ENCODE assay signal across 17 cellular contexts in genomic region chr2:237873961-237874551, GRCh38. TPM values are rescaled to one million over a fixed set of nuclear protein-coding genes. Genes with fewer than 3 reads are reported as not detected.
DNase-seq lines count a peak whose midpoint lies in the region; ATAC-seq, FAIRE-seq and TF ChIP-seq lines count a peak whose summit lies in the region.
"Had no signal": no experiment of that assay in that cellular context is flagged by ENCODE, and none has a peak within 500 bp of the region (broad histone marks: within the 10 kb centered on the region; RNA-seq: fewer than 3 reads in every experiment).

No MANE protein-coding gene starts in this region.

- no peak for TF ChIP-seq POLR2A in A549 (IDR thresholded peaks at IDR 0.05; ENCODE audit: low read length)
- no peak for TF ChIP-seq POLR2A in gastroesophageal sphincter (IDR thresholded peaks at IDR 0.05)

- H3F3A ChIP-seq in PC-3 (ENCODE audit: low read length, unreplicated experiment), result no peaks in the 10 kb centered on the region

- no peak overlapping the region for H3K4me3 ChIP-seq in A549
- peak overlapping the region; percentile 44; the same call in 1 of the 2 replicates for H3K4me3 ChIP-seq in PC-3 (ENCODE audit: low read length)
- H3K4me3 ChIP-seq in gastroesophageal sphincter, result peak overlapping the region in 1 of 2 donors; percentile 3
- no peak overlapping the region for H3K4me3 ChIP-seq in psoas muscle

- no peak for TF ChIP-seq RAD21 in A549 (conservative IDR thresholded peaks at IDR 0.05 in 1 of 2, IDR thresholded peaks at IDR 0.05 in 1 of 2)

- no peaks in the 10 kb centered on the region for H3K27me3 ChIP-seq in PC-3 (ENCODE audit: low read length)
- H3K27me3 ChIP-seq in gastroesophageal sphincter, result no peaks in the 10 kb centered on the region
- no peaks in the 10 kb centered on the region for H3K27me3 ChIP-seq in psoas muscle (ENCODE audit: insufficient read depth in 3 of 3, low read length in 2 of 3)

- H3K9me3 ChIP-seq in A549 (no peaks in the 10 kb centered on the region), PC-3 (ENCODE audit: low read length) (no peaks in the 10 kb centered on the region), gastroesophageal sphincter (no peaks in the 10 kb centered on the region), psoas muscle (no peaks in the 10 kb centered on the region)
- H3K9me3 ChIP-seq: neutrophil had no signal

- TF ChIP-seq CTCF in A549 (IDR thresholded peaks at IDR 0.05) (no peak), PC-3 (conservative IDR thresholded peaks at IDR 0.05; ENCODE audit: low read depth, low read length) (no peak), gastroesophageal sphincter (IDR thresholded peaks at IDR 0.05) (no peak), psoas muscle (IDR thresholded peaks at IDR 0.05) (no peak)

- 82% methylated on average over 11 of the region's 13 CpGs for WGBS in A549 (ENCODE audit: missing lambda C conversion rate)
- WGBS in gastroesophageal sphincter (ENCODE audit: low coverage in 1 of 2), 2 donors, result 95 to 100% methylated on average over 1 to 3 of the region's 13 CpGs
- WGBS in psoas muscle, 3 donors, result 84 to 90% (median 89%) methylated on average over 13 of the region's 13 CpGs

- CTCF ChIA-PET in A549 (lab: Yijun Ruan, JAX) (interaction anchor here (1.0 to 1.7 kb wide), 2 partner anchors 9 to 16 kb away, joined by 3 read pairs; no protein-coding TSS in a partner anchor), PC-3 (lab: Charles Lee) (no interaction called here)

- intact Hi-C loops in PC-3 (cut with micrococcal nuclease), result no loop called here
- intact Hi-C loops in psoas muscle (cut with DNase I), result no loop called here

- peaks cover 63% of the 10 kb centered on the region for H3K79me2 ChIP-seq in PC-3 (ENCODE audit: low read length)

- peak in 1 of 2 experiments; percentile 11; a peak in 3 of 6 replicates for ATAC-seq in A549
- no peak for ATAC-seq in PC-3
- no peak for ATAC-seq in gastroesophageal sphincter
- peak in 1 of 4 donors; percentile 28 for ATAC-seq in psoas muscle
- ATAC-seq: effector memory CD8-positive, alpha-beta T cell had no signal

- H2AFZ ChIP-seq in PC-3 (ENCODE audit: low read length), result no peak overlapping the region

- 0 out of 2 replicates have a peak overlapping the region, but pooled peaks have one; percentile 31 for H3K9ac ChIP-seq in PC-3 (ENCODE audit: low read length)

- FAIRE-seq in A549 (lab: Jason Lieb, UNC) (no peak), RCC 7860 (lab: Jason Lieb, UNC) (no peak)

- H3K36me3 ChIP-seq in PC-3 (ENCODE audit: low read depth, low read length) (no peaks in the 10 kb centered on the region), gastroesophageal sphincter (peaks cover 0 to 14% of the 10 kb centered on the region in 2 donors), psoas muscle (ENCODE audit: insufficient read depth in 1 of 2, low read depth in 1 of 2) (peaks cover 0 to 9% of the 10 kb centered on the region in 2 donors)
- H3K36me3 ChIP-seq: neutrophil had no signal

- no TSS peak for BruUV-seq in PC-3 (replicated peaks; lab: Mats Ljungman, UMichigan)

- H4K20me1 ChIP-seq in PC-3 (ENCODE audit: low read length), result no peaks in the 10 kb centered on the region

- TF ChIP-seq EP300 in A549 (IDR thresholded peaks at IDR 0.05) (no peak), gastroesophageal sphincter (IDR thresholded peaks at IDR 0.05) (no peak)

- H3K4me2 ChIP-seq in A549 (peak overlapping the region; percentile 65), PC-3 (ENCODE audit: low read length) (peak overlapping the region; percentile 74)

- H3K4me1 ChIP-seq in A549 (peaks cover 21% of the 10 kb centered on the region), PC-3 (ENCODE audit: insufficient read depth, low read length) (peaks cover 37% of the 10 kb centered on the region), gastroesophageal sphincter (peaks cover 8 to 99% (median 37%) of the 10 kb centered on the region in 3 donors), psoas muscle (peaks cover 36% of the 10 kb centered on the region)

- no peaks in the 10 kb centered on the region for H3K9me2 ChIP-seq in PC-3 (replicated peaks; ENCODE audit: low read length)

- no peak for DNase-seq in A549 (ENCODE audit: low read depth in 1 of 2, low spot score in 1 of 2)
- no peak for DNase-seq in PC-3
- DNase-seq in psoas muscle, result peak in 1 of 2 donors; percentile 45
- DNase-seq in HUDEP-2 (lab: John Stamatoyannopoulos, UW; ENCODE audit: unreplicated experiment in 76 of 76), result no peak
- DNase-seq in NCI-H2081 treated with DMSO at 0.1 percent for 48 hours (lab: John Stamatoyannopoulos, UW), result no peak
- no peak for DNase-seq in RPMI8226
- DNase-seq in RCC 7860 (ENCODE audit: low spot score), result no peak
- DNase-seq: activated CD4-positive, CD25-positive, alpha-beta regulatory T cell treated with anti-CD3 and anti-CD28 coated beads, Interleukin-2, amount 50 U/mL, for 72 hours; effector memory CD8-positive, alpha-beta T cell; foreskin melanocyte; GF-D8; Karpas-422; NCI-H146; NCI-H526 had no signal

- H3K27ac ChIP-seq in A549 (peak overlapping the region; percentile 58 to 83; a peak in 4 of 6 replicates), PC-3 (ENCODE audit: low read length) (peak overlapping the region; percentile 85), gastroesophageal sphincter (peak overlapping the region; percentile 25 to 97 (median 90)), psoas muscle (peak overlapping the region; percentile 38)
- H3K27ac ChIP-seq: neutrophil had no signal

- POLR2A ChIA-PET in A549 (lab: Yijun Ruan, JAX) (no interaction called here), PC-3 (lab: Charles Lee; ENCODE audit: unreplicated experiment) (interaction anchor here (0.7 kb wide), 1 partner anchor 54 kb away, joined by 6 read pairs; no protein-coding TSS in a partner anchor)

TF ChIP-seq in A549, 52 proteins besides CTCF, POLR2A, EP300 and RAD21:
- no peak for TF ChIP-seq EHF (CRISPR knock-in tag; IDR thresholded peaks at IDR 0.05)
- TF ChIP-seq HMGXB4 (CRISPR knock-in tag; IDR thresholded peaks at IDR 0.05; ENCODE audit: borderline replicate concordance), result no peak
- no peak for TF ChIP-seq TFCP2L1 (CRISPR knock-in tag; IDR thresholded peaks at IDR 0.05)
- no peak for TF ChIP-seq HEYL (CRISPR knock-in tag; IDR thresholded peaks at IDR 0.05)
- no peak for TF ChIP-seq HOXB5 (CRISPR knock-in tag; IDR thresholded peaks at IDR 0.05)
- TF ChIP-seq NR3C1 (IDR thresholded peaks at IDR 0.05), result no peak

RNA-seq across cellular contexts. Expression of gene RAMP1, which starts 14.6 kb away (rescaled TPM):
- polyA plus RNA-seq in A549 (2011; rRNA removed) (not detected in 2 replicates), A549 (2017; fragmentation: RNase III; extraction: RNeasy Plus Mini Kit Qiagen cat#74134 plus additional on column Dnase treatment) (not detected in 3 replicates), psoas muscle (100 to 1,000 TPM in 2 of 3 donors, 10 to 100 TPM in 1; 86.5 to 367 (median 303) TPM)
- not detected in 2 replicates for polyA plus RNA-seq in A549 (2012; cell fraction: cytosol; rRNA removed)
- polyA plus RNA-seq in A549 (2012; cell fraction: nucleus; rRNA removed), result not detected in 2 replicates
- polyA minus RNA-seq in A549 (2011; rRNA and poly(A)+ RNA removed), result not detected in 2 replicates
- total RNA-seq in PC-3 (2014; rRNA removed) (210 and 248 TPM in 2 replicates), gastroesophageal sphincter (100 to 1,000 TPM; 213 to 355 (median 286) TPM), psoas muscle (100 to 1,000 TPM in 1 of 4 donors, 10 to 100 TPM in 3; 32.8 to 105 (median 91.2) TPM)
- total RNA-seq: lung microvascular endothelial cell had no signal

Comparison
In these comparisons a context has a peak if more than half of its experiments do, and no peak if none do; other contexts are left out.
1. H3K27ac ChIP-seq: peak in every context shown above with its lines; median percentile 90 in gastroesophageal sphincter; 85 in PC-3; 70 in A549; 38 in psoas muscle.